13 cellular contexts compared by ENCODE assay signal in the genomic region with DNA sequence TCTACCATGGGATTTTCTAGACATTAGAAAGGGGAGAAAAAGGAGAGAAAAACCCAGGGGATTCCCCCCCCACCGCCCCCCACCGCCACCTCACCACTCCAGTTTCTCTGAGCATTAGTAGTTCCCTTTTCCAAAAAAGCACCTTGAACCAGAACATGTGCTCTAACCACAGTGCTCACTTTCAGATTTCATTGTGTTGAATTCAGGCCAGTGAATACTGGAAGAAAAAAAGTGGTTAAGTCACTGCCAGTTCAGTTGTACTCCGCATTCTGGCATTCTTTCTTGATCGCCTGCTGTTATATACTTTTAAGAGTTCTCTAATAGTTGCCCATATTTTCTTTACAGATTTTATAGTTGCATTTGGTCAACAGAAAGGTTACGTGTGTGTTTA. TPM values are rescaled to one million over a fixed set of nuclear protein-coding genes. Genes with fewer than 3 reads are reported as not detected.
DNase-seq lines count a peak whose midpoint lies in the region; ATAC-seq and TF ChIP-seq lines count a peak whose summit lies in the region.
"Had no signal": no experiment of that assay in that cellular context is flagged by ENCODE, and none has a peak within 500 bp of the region (broad histone marks: within the 10 kb centered on the region; RNA-seq: fewer than 3 reads in every experiment).

No MANE protein-coding gene starts in this region.

- no peak for TF ChIP-seq POLR2A in esophagus squamous epithelium (IDR thresholded peaks at IDR 0.05)

- no peak overlapping the region for H2BK12ac ChIP-seq in neuronal stem cell (ENCODE audit: low read length)

- H2BK120ac ChIP-seq in neuronal stem cell (ENCODE audit: low read depth, low read length), result no peak overlapping the region

- no peak overlapping the region for H3K18ac ChIP-seq in neuronal stem cell (ENCODE audit: low read length)

- no peak overlapping the region for H2AK5ac ChIP-seq in neuronal stem cell (ENCODE audit: low read depth, low read length)

- H3K36me3 Mint-ChIP-seq in endodermal cell (ENCODE audit: low read depth), result no peaks in the 10 kb centered on the region
- H3K36me3 Mint-ChIP-seq: CD14-positive monocyte had no signal

- H3K4ac ChIP-seq in neuronal stem cell (ENCODE audit: low read length), result no peak overlapping the region

- intact Hi-C loops in esophagus squamous epithelium (cut with DNase I), result no loop called here

- ATAC-seq in HG03432 (IDR thresholded peaks at IDR 0.05; ENCODE audit: unreplicated experiment), result peak; percentile 86
- no peak for ATAC-seq in HG03175 (IDR thresholded peaks at IDR 0.05; ENCODE audit: unreplicated experiment)
- ATAC-seq: gastroesophageal sphincter had no signal

- no peaks in the 10 kb centered on the region for H3K27me3 Mint-ChIP-seq in endodermal cell (ENCODE audit: insufficient read depth)

- peak overlapping the region; percentile 93 for H3K27ac Mint-ChIP-seq in endodermal cell

- H4K91ac ChIP-seq in neuronal stem cell (ENCODE audit: low read depth, low read length, poor library complexity), result no peak overlapping the region

- H3K9ac ChIP-seq in endodermal cell (ENCODE audit: extremely low read depth, low read length, poor library complexity, severe bottlenecking) (peak overlapping the region; percentile 77), neuronal stem cell (ENCODE audit: low read depth, low read length, poor library complexity) (no peak overlapping the region)

- no peak overlapping the region for H2AFZ ChIP-seq in neuronal stem cell (ENCODE audit: low read length)

- H3K9me3 ChIP-seq in endodermal cell (ENCODE audit: control insufficient read depth, low read length) (no peaks in the 10 kb centered on the region), neuronal stem cell (replicated peaks in 1 of 2; ENCODE audit: control insufficient read depth in 2 of 2, insufficient read depth in 1 of 2, low read depth in 1 of 2, low read length in 2 of 2) (no peaks in the 10 kb centered on the region), esophagus squamous epithelium (no peaks in the 10 kb centered on the region)
- H3K9me3 ChIP-seq: gastroesophageal sphincter had no signal

- H3K27ac ChIP-seq in C4-2B (peak overlapping the region; percentile 73), endodermal cell (ENCODE audit: low read depth, low read length) (peak overlapping the region; percentile 93), neuronal stem cell (replicated peaks; ENCODE audit: low read length) (no peak overlapping the region), esophagus squamous epithelium (no peak overlapping the region)
- H3K27ac ChIP-seq: gastroesophageal sphincter, WERI-Rb-1 had no signal

- peaks cover 32% of the 10 kb centered on the region for H3K4me1 Mint-ChIP-seq in endodermal cell

- H4K8ac ChIP-seq in neuronal stem cell (ENCODE audit: low read depth, low read length), result no peak overlapping the region

- H3K27me3 ChIP-seq in endodermal cell (ENCODE audit: control insufficient read depth, insufficient read depth, low read length, poor library complexity, severe bottlenecking) (no peaks in the 10 kb centered on the region), neuronal stem cell (ENCODE audit: control insufficient read depth in 3 of 3, insufficient read depth in 3 of 3, low read depth in 1 of 3, low read length in 3 of 3) (no peaks in the 10 kb centered on the region), esophagus squamous epithelium (no peaks in the 10 kb centered on the region)
- H3K27me3 ChIP-seq: gastroesophageal sphincter had no signal

- H3K9me3 Mint-ChIP-seq in endodermal cell, result peaks cover 43% of the 10 kb centered on the region
- H3K9me3 Mint-ChIP-seq: CD14-positive monocyte had no signal

- H3K4me3 Mint-ChIP-seq in endodermal cell, result peak overlapping the region; percentile 32
- H3K4me3 Mint-ChIP-seq: CD14-positive monocyte had no signal

- H3K4me3 ChIP-seq in endodermal cell (ENCODE audit: low read length), result peak overlapping the region; percentile 53
- no peak overlapping the region for H3K4me3 ChIP-seq in neuronal stem cell (ENCODE audit: low read length in 2 of 2)
- H3K4me3 ChIP-seq in esophagus squamous epithelium, result no peak overlapping the region
- H3K4me3 ChIP-seq: gastroesophageal sphincter had no signal

- TF ChIP-seq CTCF in C4-2B (conservative IDR thresholded peaks at IDR 0.05) (no peak), GM20000 (IDR thresholded peaks at IDR 0.05; ENCODE audit: extremely low read depth, missing control alignments) (no peak), endodermal cell (conservative IDR thresholded peaks at IDR 0.05) (no peak), esophagus squamous epithelium (IDR thresholded peaks at IDR 0.05) (no peak)

- no peaks in the 10 kb centered on the region for H3K79me1 ChIP-seq in neuronal stem cell (ENCODE audit: low read depth, low read length)

- H3K4me1 ChIP-seq in endodermal cell (ENCODE audit: control insufficient read depth, insufficient read depth, low read length) (peaks cover 3% of the 10 kb centered on the region), neuronal stem cell (ENCODE audit: control insufficient read depth in 2 of 2, insufficient read depth in 1 of 2, low read depth in 1 of 2, low read length in 2 of 2) (peaks cover 3 to 4% of the 10 kb centered on the region in 2 donors), esophagus squamous epithelium (peaks cover 0 to 7% (median 3%) of the 10 kb centered on the region in 3 donors)

- H3K14ac ChIP-seq in neuronal stem cell (ENCODE audit: low read length), result no peak overlapping the region

- no peak overlapping the region for H2BK15ac ChIP-seq in neuronal stem cell (ENCODE audit: low read length)

- no peak overlapping the region for H2BK5ac ChIP-seq in neuronal stem cell (ENCODE audit: low read length)

- 100% methylated on average over 1 of the region's 5 CpGs; no CpG with 5 or more reads in 1 of the 2 experiments for WGBS in endodermal cell (ENCODE audit: insufficient coverage in 1 of 2, insufficient read length in 1 of 2), 2 experiments
- WGBS in neuronal stem cell (ENCODE audit: extremely low coverage in 2 of 2, insufficient read length in 2 of 2, insufficient replicate concordance in 1 of 2), 2 donors, result no CpG with 5 or more reads among the region's 5 CpGs
- WGBS in esophagus squamous epithelium, 2 donors, result 60 to 72% methylated on average over 3 to 5 of the region's 5 CpGs

- H3K23ac ChIP-seq in neuronal stem cell (ENCODE audit: low read depth, low read length, poor library complexity), result no peak overlapping the region

- H3K36me3 ChIP-seq in endodermal cell (ENCODE audit: control insufficient read depth, insufficient read depth, low read length), result no peaks in the 10 kb centered on the region
- no peaks in the 10 kb centered on the region for H3K36me3 ChIP-seq in neuronal stem cell (replicated peaks in 1 of 2; ENCODE audit: control insufficient read depth in 2 of 2, insufficient read depth in 2 of 2, low read length in 2 of 2)
- H3K36me3 ChIP-seq in esophagus squamous epithelium, result no peaks in the 10 kb centered on the region
- H3K36me3 ChIP-seq: gastroesophageal sphincter, WERI-Rb-1 had no signal

- DNase-seq in GM20000 (ENCODE audit: low spot score) (peak; percentile 11), endodermal cell (no peak), neuronal stem cell (ENCODE audit: low spot score) (no peak), esophagus squamous epithelium (lab: John Stamatoyannopoulos, UW) (no peak)
- no peak for DNase-seq in stimulated activated CD4-positive, alpha-beta T cell treated with anti-CD3 and anti-CD28 coated beads, Interleukin-1b, Interleukin-23, amount 100 ng/mL, for 48 hours
- DNase-seq: KG1, NCI-H748 treated with DMSO at 0.1 percent for 48 hours, WERI-Rb-1 had no signal

- no peak overlapping the region for H3K4me2 ChIP-seq in neuronal stem cell (ENCODE audit: insufficient read depth, low read length, poor library complexity, severe bottlenecking)

RNA-seq across cellular contexts. Expression of gene JADE3, which starts 40.9 kb away (rescaled TPM):
- total RNA-seq in endodermal cell (10 to 100 TPM; 26.4 to 31.3 TPM), esophagus squamous epithelium (1 to 10 TPM; 3.4 to 6.3 (median 4.2) TPM)
- polyA plus RNA-seq in endodermal cell (2013, experiment 1 of 2), result 15.4 TPM
- polyA plus RNA-seq in endodermal cell (2013, experiment 2 of 2), result 15.9 TPM
- polyA plus RNA-seq in neuronal stem cell (2013, experiment 1 of 2), result 8.5 TPM
- polyA plus RNA-seq in neuronal stem cell (2013, experiment 2 of 2), result 8.7 TPM

Comparison
In these comparisons a context has a peak if more than half of its experiments do, and no peak if none do; other contexts are left out.
1. H3K27ac ChIP-seq: peak in C4-2B (single experiment) and endodermal cell (single experiment); none in neuronal stem cell (single experiment) and esophagus squamous epithelium (0 of 4).